Comparison of ENCODE assay signal across 34 cellular contexts in genomic region chr3:75220932-75221331, GRCh38.
"Had no signal": no experiment of that assay in that cellular context is flagged by ENCODE, and none has a peak within 500 bp of the region (broad histone marks: within the 10 kb centered on the region; RNA-seq: fewer than 3 reads in every experiment).

No MANE protein-coding gene starts in this region.

- H3K4me3 Mint-ChIP-seq: activated CD4-positive, alpha-beta memory T cell treated with anti-CD3 and anti-CD28 coated beads, Interleukin-2, amount 10 ng/mL, durations not matched to agents 7 days and 5 days; activated CD4-positive, alpha-beta T cell treated with anti-CD3 and anti-CD28 coated beads, Interleukin-2, amount 10 ng/mL, durations not matched to agents 7 days and 5 days; activated naive CD8-positive, alpha-beta T cell; activated T-cell treated with anti-CD3 and anti-CD28 coated beads, Interleukin-2, amount 50 U/mL, for 24 hours; activated T-helper 17 cell treated with anti-CD3 and anti-CD28 coated beads, Interleukin-2, amount 50 U/mL, for 72 hours; central memory CD8-positive, alpha-beta T cell; dendritic cell treated with granulocyte-macrophage colony-stimulating factor and Interleukin-4, amounts not matched to agents 40 ng/mL and 50 ng/mL, for 4 days; natural killer cell treated with Interleukin-12 subunit alpha and Interleukin-12 subunit beta and Interleukin-15 and Interleukin-18, amount 100 ng/mL, for 72 hours; stimulated activated naive B cell treated with anti-CD40 and anti-IgM and Interleukin-4, amounts not matched to agents 10 μg/mL and 1 μg/mL and 100 μg/mL, for 72 hours; T-helper 1 cell treated with Interleukin-12 subunit alpha and Interleukin-12 subunit beta and Interleukin-4 antibody, amounts not matched to agents 30 μg/mL and 1 μg/mL, for 36 hours had no signal

- ATAC-seq: activated T-helper 17 cell treated with anti-CD3 and anti-CD28 coated beads, Interleukin-2, amount 50 U/mL, for 72 hours; mucosa of descending colon; natural killer cell treated with Interleukin-12 subunit alpha and Interleukin-12 subunit beta and Interleukin-15 and Interleukin-18, amount 100 ng/mL, for 72 hours; pancreas; stimulated activated naive B cell treated with anti-CD40 and anti-IgM and Interleukin-4, amounts not matched to agents 10 μg/mL and 1 μg/mL and 100 μg/mL, for 72 hours had no signal

- H3K27me3 ChIP-seq: esophagus squamous epithelium, pancreas, stomach, thyroid gland, upper lobe of left lung had no signal

- H3K27ac ChIP-seq: epithelial cell of prostate, esophagus squamous epithelium, left ventricle myocardium inferior, neutrophil, pancreas, prostate gland, stomach, thyroid gland, upper lobe of left lung had no signal

- H3K27ac Mint-ChIP-seq: activated CD4-positive, alpha-beta memory T cell treated with anti-CD3 and anti-CD28 coated beads, Interleukin-2, amount 10 ng/mL, durations not matched to agents 7 days and 5 days; activated CD4-positive, alpha-beta T cell treated with anti-CD3 and anti-CD28 coated beads, Interleukin-2, amount 10 ng/mL, durations not matched to agents 7 days and 5 days; activated naive CD8-positive, alpha-beta T cell; activated T-cell treated with anti-CD3 and anti-CD28 coated beads, Interleukin-2, amount 50 U/mL, for 24 hours; activated T-helper 17 cell treated with anti-CD3 and anti-CD28 coated beads, Interleukin-2, amount 50 U/mL, for 72 hours; dendritic cell treated with granulocyte-macrophage colony-stimulating factor and Interleukin-4, amounts not matched to agents 40 ng/mL and 50 ng/mL, for 4 days; natural killer cell treated with Interleukin-12 subunit alpha and Interleukin-12 subunit beta and Interleukin-15 and Interleukin-18, amount 100 ng/mL, for 72 hours; stimulated activated naive B cell treated with anti-CD40 and anti-IgM and Interleukin-4, amounts not matched to agents 10 μg/mL and 1 μg/mL and 100 μg/mL, for 72 hours; T-helper 1 cell treated with Interleukin-12 subunit alpha and Interleukin-12 subunit beta and Interleukin-4 antibody, amounts not matched to agents 30 μg/mL and 1 μg/mL, for 36 hours had no signal

- DNase-seq: activated CD4-positive, alpha-beta memory T cell treated with anti-CD3 and anti-CD28 coated beads, Interleukin-2, amount 10 ng/mL, durations not matched to agents 7 days and 5 days; activated CD4-positive, alpha-beta T cell treated with anti-CD3 and anti-CD28 coated beads for 1 hour; activated CD4-positive, alpha-beta T cell treated with anti-CD3 and anti-CD28 coated beads, Interleukin-2, amount 10 ng/mL, durations not matched to agents 7 days and 5 days; activated CD8-positive, alpha-beta memory T cell treated with anti-CD3 and anti-CD28 coated beads, Interleukin-2, amount 50 U/mL, for 48 hours; activated naive CD4-positive, alpha-beta T cell treated with Interleukin-2 at 50 U/mL for 16 hours; activated T-cell treated with anti-CD3 and anti-CD28 coated beads, Interleukin-2, amount 50 U/mL, for 24 hours; anterior cingulate cortex; effector CD4-positive, alpha-beta T cell; esophagus squamous epithelium; foreskin melanocyte; left ventricle myocardium inferior; mesendoderm; mucosa of descending colon; pancreas; stimulated activated CD4-positive, alpha-beta T cell treated with anti-CD3 and anti-CD28 coated beads, Interleukin-15, amount 100 ng/mL, for 24 hours; stimulated activated CD4-positive, alpha-beta T cell treated with anti-CD3 and anti-CD28 coated beads, Interleukin-2, amount 100 ng/mL, for 24 hours; stimulated activated naive B cell treated with anti-CD40 and anti-IgM and Interleukin-4, amounts not matched to agents 10 μg/mL and 1 μg/mL and 100 μg/mL, for 72 hours; stomach; T-helper 9 cell; thyroid gland; upper lobe of left lung had no signal

- H3K9me3 Mint-ChIP-seq: activated CD4-positive, alpha-beta memory T cell treated with anti-CD3 and anti-CD28 coated beads, Interleukin-2, amount 10 ng/mL, durations not matched to agents 7 days and 5 days; activated CD4-positive, alpha-beta T cell treated with anti-CD3 and anti-CD28 coated beads, Interleukin-2, amount 10 ng/mL, durations not matched to agents 7 days and 5 days; activated T-cell treated with anti-CD3 and anti-CD28 coated beads, Interleukin-2, amount 50 U/mL, for 24 hours; activated T-helper 17 cell treated with anti-CD3 and anti-CD28 coated beads, Interleukin-2, amount 50 U/mL, for 72 hours; central memory CD8-positive, alpha-beta T cell; dendritic cell treated with granulocyte-macrophage colony-stimulating factor and Interleukin-4, amounts not matched to agents 40 ng/mL and 50 ng/mL, for 4 days; natural killer cell treated with Interleukin-12 subunit alpha and Interleukin-12 subunit beta and Interleukin-15 and Interleukin-18, amount 100 ng/mL, for 72 hours; stimulated activated naive B cell treated with anti-CD40 and anti-IgM and Interleukin-4, amounts not matched to agents 10 μg/mL and 1 μg/mL and 100 μg/mL, for 72 hours; T-helper 1 cell treated with Interleukin-12 subunit alpha and Interleukin-12 subunit beta and Interleukin-4 antibody, amounts not matched to agents 30 μg/mL and 1 μg/mL, for 36 hours had no signal

- H3K27me3 Mint-ChIP-seq: activated CD4-positive, alpha-beta memory T cell treated with anti-CD3 and anti-CD28 coated beads, Interleukin-2, amount 10 ng/mL, durations not matched to agents 7 days and 5 days; activated CD4-positive, alpha-beta T cell treated with anti-CD3 and anti-CD28 coated beads, Interleukin-2, amount 10 ng/mL, durations not matched to agents 7 days and 5 days; activated naive CD8-positive, alpha-beta T cell; activated T-cell treated with anti-CD3 and anti-CD28 coated beads, Interleukin-2, amount 50 U/mL, for 24 hours; activated T-helper 17 cell treated with anti-CD3 and anti-CD28 coated beads, Interleukin-2, amount 50 U/mL, for 72 hours; central memory CD8-positive, alpha-beta T cell; dendritic cell treated with granulocyte-macrophage colony-stimulating factor and Interleukin-4, amounts not matched to agents 40 ng/mL and 50 ng/mL, for 4 days; natural killer cell treated with Interleukin-12 subunit alpha and Interleukin-12 subunit beta and Interleukin-15 and Interleukin-18, amount 100 ng/mL, for 72 hours; stimulated activated naive B cell treated with anti-CD40 and anti-IgM and Interleukin-4, amounts not matched to agents 10 μg/mL and 1 μg/mL and 100 μg/mL, for 72 hours had no signal

- H3K4me3 ChIP-seq: esophagus squamous epithelium, left ventricle myocardium inferior, lung, mucosa of descending colon, pancreas, prostate gland, stomach, thyroid gland, upper lobe of left lung had no signal

- H3K9me3 ChIP-seq: esophagus squamous epithelium, left ventricle myocardium inferior, mucosa of descending colon, neutrophil, pancreas, prostate gland, stomach, thyroid gland, upper lobe of left lung had no signal

- H3K4me1 Mint-ChIP-seq: activated CD4-positive, alpha-beta memory T cell treated with anti-CD3 and anti-CD28 coated beads, Interleukin-2, amount 10 ng/mL, durations not matched to agents 7 days and 5 days; activated CD4-positive, alpha-beta T cell treated with anti-CD3 and anti-CD28 coated beads, Interleukin-2, amount 10 ng/mL, durations not matched to agents 7 days and 5 days; activated T-helper 17 cell treated with anti-CD3 and anti-CD28 coated beads, Interleukin-2, amount 50 U/mL, for 72 hours; central memory CD8-positive, alpha-beta T cell; stimulated activated naive B cell treated with anti-CD40 and anti-IgM and Interleukin-4, amounts not matched to agents 10 μg/mL and 1 μg/mL and 100 μg/mL, for 72 hours had no signal

- FAIRE-seq: bronchial epithelial cell, endometrium, islet of Langerhans, pancreas had no signal

- H3K4me1 ChIP-seq: esophagus squamous epithelium, left ventricle myocardium inferior, pancreas, prostate gland, stomach, thyroid gland, upper lobe of left lung had no signal

- H3K36me3 Mint-ChIP-seq: activated naive CD8-positive, alpha-beta T cell; natural killer cell treated with Interleukin-12 subunit alpha and Interleukin-12 subunit beta and Interleukin-15 and Interleukin-18, amount 100 ng/mL, for 72 hours; stimulated activated naive B cell treated with anti-CD40 and anti-IgM and Interleukin-4, amounts not matched to agents 10 μg/mL and 1 μg/mL and 100 μg/mL, for 72 hours had no signal

- H3K36me3 ChIP-seq: esophagus squamous epithelium, left ventricle myocardium inferior, neutrophil, pancreas, prostate gland, stomach, thyroid gland, upper lobe of left lung had no signal
